ENCODE assay signal across 16 cellular contexts in the genomic region with DNA sequence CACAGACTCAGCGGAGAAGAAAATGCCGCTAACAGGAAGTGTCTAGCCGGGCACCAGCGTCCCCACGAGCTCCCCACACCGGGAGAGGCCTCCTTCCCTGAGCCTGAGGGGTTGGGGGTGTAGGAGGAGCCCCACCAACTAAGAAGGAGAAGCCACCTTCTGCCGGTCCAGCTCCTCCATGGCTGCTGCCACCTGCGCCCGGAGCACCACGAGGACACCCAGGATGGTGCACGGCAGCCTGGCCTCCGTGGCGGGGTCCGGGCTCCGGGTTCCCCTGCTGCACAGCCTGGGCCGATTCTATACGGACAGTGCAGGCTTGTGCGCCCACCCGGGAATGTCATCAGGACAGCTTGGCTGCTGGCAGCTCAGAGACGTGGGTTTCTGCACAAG. TPM values are rescaled to one million over a fixed set of nuclear protein-coding genes. Genes with fewer than 3 reads are reported as not detected.
DNase-seq lines count a peak whose midpoint lies in the region; ATAC-seq and TF ChIP-seq lines count a peak whose summit lies in the region.
"Had no signal": no experiment of that assay in that cellular context is flagged by ENCODE, and none has a peak within 500 bp of the region (broad histone marks: within the 10 kb centered on the region; RNA-seq: fewer than 3 reads in every experiment).

No MANE protein-coding gene starts in this region.

- H3K27me3 ChIP-seq in BLaER1 treated with 17β-estradiol and CSF1 and Interleukin-3, amounts not matched to agents 10 nM and 100 nM, result peaks cover 0 to 62% (median 9%) of the 10 kb centered on the region in 11 experiments; a peak in 11 of 22 replicates
- H3K27me3 ChIP-seq in osteoblast (ENCODE audit: insufficient read depth, low read length) (no peaks in the 10 kb centered on the region), spleen (replicated peaks in 1 of 7) (peaks cover 0 to 42% (median 0%) of the 10 kb centered on the region in 7 donors), HAP-1 (ENCODE audit: low read depth) (no peaks in the 10 kb centered on the region)
- H3K27me3 ChIP-seq: MG63, Peyer's patch had no signal

- peaks cover 15 to 22% (median 18%) of the 10 kb centered on the region in 11 experiments; a peak in 20 of 22 replicates for H3K9me3 ChIP-seq in BLaER1 treated with 17β-estradiol and CSF1 and Interleukin-3, amounts not matched to agents 10 nM and 100 nM (replicated peaks in 1 of 11)
- H3K9me3 ChIP-seq in osteoblast (ENCODE audit: low read depth, low read length), result peaks cover 6% of the 10 kb centered on the region
- H3K9me3 ChIP-seq in spleen, result peaks cover 0 to 24% (median 8%) of the 10 kb centered on the region in 8 donors
- H3K9me3 ChIP-seq in HAP-1, result peaks cover 5% of the 10 kb centered on the region; the same call in 1 of the 2 replicates
- H3K9me3 ChIP-seq: A549, MG63 had no signal

- H3K4me1 Mint-ChIP-seq in activated B cell treated with CpG ODN at 0.5 μM for 24 hours, result peaks cover 62% of the 10 kb centered on the region

- peak overlapping the region; percentile 68 for H3K4me3 Mint-ChIP-seq in activated B cell treated with CpG ODN at 0.5 μM for 24 hours

- no peaks in the 10 kb centered on the region for H3K36me3 ChIP-seq in BLaER1 treated with 17β-estradiol and CSF1 and Interleukin-3, amounts not matched to agents 10 nM and 100 nM
- H3K36me3 ChIP-seq in osteoblast (ENCODE audit: insufficient read depth, low read length) (no peaks in the 10 kb centered on the region), spleen (no peaks in the 10 kb centered on the region), HAP-1 (replicated peaks) (no peaks in the 10 kb centered on the region)
- H3K36me3 ChIP-seq: MG63, Peyer's patch had no signal

- H3K27ac ChIP-seq in BLaER1 treated with 17β-estradiol and CSF1 and Interleukin-3, amounts not matched to agents 10 nM and 100 nM, result peak overlapping the region in 9 of 11 experiments; percentile 15 to 81 (median 52); a peak in 18 of 22 replicates
- no peak overlapping the region for H3K27ac ChIP-seq in osteoblast (ENCODE audit: low read depth, low read length)
- peak overlapping the region in 5 of 8 donors; percentile 29 to 66 (median 44) for H3K27ac ChIP-seq in spleen
- H3K27ac ChIP-seq in RWPE1, result no peak overlapping the region
- H3K27ac ChIP-seq: A549 had no signal

- H3K9me3 Mint-ChIP-seq in activated B cell treated with CpG ODN at 0.5 μM for 24 hours, result peaks cover 2% of the 10 kb centered on the region

- H3K4me1 ChIP-seq in BLaER1 treated with 17β-estradiol and CSF1 and Interleukin-3, amounts not matched to agents 10 nM and 100 nM, result peaks cover 50 to 92% (median 86%) of the 10 kb centered on the region in 10 experiments
- H3K4me1 ChIP-seq in osteoblast (ENCODE audit: insufficient read depth, low read length) (no peaks in the 10 kb centered on the region), spleen (peaks cover 0 to 62% (median 24%) of the 10 kb centered on the region in 6 donors), HAP-1 (peaks cover 3% of the 10 kb centered on the region; the same call in 1 of the 2 replicates)

- H3K79me2 ChIP-seq in osteoblast (ENCODE audit: insufficient read depth, low read length), result no peaks in the 10 kb centered on the region

- no peak for TF ChIP-seq POLR2A in spleen (IDR thresholded peaks at IDR 0.05)

- WGBS in spleen, 5 donors, result 57 to 82% (median 79%) methylated on average over 6 to 20 of the region's 20 CpGs

- no peak overlapping the region for H2AFZ ChIP-seq in osteoblast (ENCODE audit: low read length)

- peak overlapping the region; percentile 83 for H3K27ac Mint-ChIP-seq in activated B cell treated with CpG ODN at 0.5 μM for 24 hours

- H4K20me1 ChIP-seq in BLaER1 treated with 17β-estradiol and CSF1 and Interleukin-3, amounts not matched to agents 10 nM and 100 nM, result peaks cover 0 to 12% (median 0%) of the 10 kb centered on the region in 11 experiments; a peak in 2 of 22 replicates
- no peaks in the 10 kb centered on the region for H4K20me1 ChIP-seq in osteoblast (ENCODE audit: insufficient read depth, low read length)

- in situ Hi-C loops in HAP-1 (cut with MboI; ENCODE audit: low sequenced_read_pairs), result no loop called here

- H3K9ac ChIP-seq in BLaER1 treated with 17β-estradiol and CSF1 and Interleukin-3, amounts not matched to agents 10 nM and 100 nM, result peak overlapping the region; percentile 16 to 72 (median 50); a peak in 20 of 22 replicates

- TF ChIP-seq CTCF in activated B cell treated with CpG ODN at 0.5 μM for 24 hours (IDR thresholded peaks at IDR 0.05), result no peak
- TF ChIP-seq CTCF in osteoblast (IDR thresholded peaks at IDR 0.05; ENCODE audit: extremely low read depth, low read depth, low read length), result no peak
- no peak for TF ChIP-seq CTCF in spleen (IDR thresholded peaks at IDR 0.05 in 8 of 11, conservative IDR thresholded peaks at IDR 0.05 in 3 of 11)
- TF ChIP-seq CTCF in RWPE1 (conservative IDR thresholded peaks at IDR 0.05; ENCODE audit: low read depth), result no peak

- intact Hi-C loops in activated B cell treated with CpG ODN at 0.5 μM for 24 hours (cut with micrococcal nuclease) (loop anchor here (1.0 to 2.0 kb wide), 2 partner anchors 8 to 29 kb away; no protein-coding TSS in a partner anchor), spleen (cut with DNase I; ENCODE audit: low total_unique reads) (no loop called here)

- peak; percentile 9 for ATAC-seq in activated B cell treated with CpG ODN at 0.5 μM for 24 hours (ENCODE audit: low read depth)

- peak overlapping the region; percentile 1 to 51 (median 27); a peak in 15 of 20 replicates for H3K4me3 ChIP-seq in BLaER1 treated with 17β-estradiol and CSF1 and Interleukin-3, amounts not matched to agents 10 nM and 100 nM
- no peak overlapping the region for H3K4me3 ChIP-seq in osteoblast (ENCODE audit: insufficient read depth, low read length)
- H3K4me3 ChIP-seq in spleen, result no peak overlapping the region
- H3K4me3 ChIP-seq in HAP-1, result no peak overlapping the region
- H3K4me3 ChIP-seq: A549, MG63, Peyer's patch had no signal

- CTCF ChIA-PET in activated B cell treated with CpG ODN at 0.5 μM for 24 hours (lab: Charles Lee), result interaction anchor here (0.6 to 3.0 kb wide), 11 partner anchors 8 to 289 kb away, joined by 3 to 22 read pairs (median 3); a partner anchor contains a TSS
- CTCF ChIA-PET in RWPE1 (lab: Yijun Ruan, JAX), result interaction anchor here (0.5 to 1.3 kb wide), 7 partner anchors 20 to 340 kb away, joined by 3 to 11 read pairs (median 3); a partner anchor contains a TSS

- peaks cover 4% of the 10 kb centered on the region for H3K36me3 Mint-ChIP-seq in activated B cell treated with CpG ODN at 0.5 μM for 24 hours (ENCODE audit: low read depth)

- DNase-seq in activated B cell treated with CpG ODN at 0.5 μM for 24 hours, result no peak
- DNase-seq in osteoblast (ENCODE audit: insufficient read length, low spot score, missing footprints), result peak; percentile 57
- DNase-seq in spleen, result peak; percentile 82
- DNase-seq in cortex of kidney (lab: John Stamatoyannopoulos, UW), result no peak
- DNase-seq in germinal center (ENCODE audit: low spot score), result no peak
- DNase-seq in RWPE1 (ENCODE audit: low spot score), result no peak
- DNase-seq in HAP-1 (ENCODE audit: low spot score in 2 of 2), result no peak
- DNase-seq: MG63, NCI-H146, NCI-H2081 treated with DMSO at 0.1 percent for 48 hours had no signal

- H3K27me3 Mint-ChIP-seq in activated B cell treated with CpG ODN at 0.5 μM for 24 hours, result no peaks in the 10 kb centered on the region

- H3K4me2 ChIP-seq in BLaER1 treated with 17β-estradiol and CSF1 and Interleukin-3, amounts not matched to agents 10 nM and 100 nM, result peak overlapping the region; percentile 71 to 98 (median 89)
- H3K4me2 ChIP-seq in osteoblast (ENCODE audit: insufficient read depth, low read length), result no peak overlapping the region
- H3K4me2 ChIP-seq: A549 had no signal

- POLR2A ChIA-PET in activated B cell treated with CpG ODN at 0.5 μM for 24 hours (lab: Charles Lee) (interaction anchor here (0.6 to 9.1 kb wide), 10 partner anchors 8 to 57 kb away, joined by 3 to 132 read pairs (median 8); a partner anchor contains a TSS), RWPE1 (lab: Yijun Ruan, JAX; ENCODE audit: low non-redundant PET) (no interaction called here)

RNA-seq across cellular contexts. Expression of a gene that starts 0.3 kb away (rescaled TPM):
- total RNA-seq in activated B cell treated with CpG ODN at 0.5 μM for 24 hours, result 5.3 and 6.9 TPM in 2 replicates
- not detected in 2 replicates for total RNA-seq in osteoblast
- total RNA-seq in spleen, result 1 to 10 TPM in 1 of 7 donors, under 1 TPM in 2, not detected in 4; 0.13 to 2.8 (median 0.51) TPM
- under 1 TPM; 0.22 to 0.70 (median 0.46) TPM for polyA plus RNA-seq in spleen
- total RNA-seq: NCI-H460, Peyer's patch, Right ventricle myocardium inferior, SK-MEL-5 had no signal
- polyA plus RNA-seq: A549 had no signal

RNA-seq across cellular contexts. Expression of a gene that starts 6.6 kb away (rescaled TPM):
- total RNA-seq in activated B cell treated with CpG ODN at 0.5 μM for 24 hours (not detected in 2 replicates), osteoblast (not detected in 2 replicates), spleen (under 1 TPM in 1 of 7 donors, not detected in 6; 0.35 TPM)
- polyA plus RNA-seq in spleen, result not detected
- total RNA-seq: NCI-H460 had no signal

RNA-seq across cellular contexts. Expression of a gene that starts 9.4 kb away (rescaled TPM):
- total RNA-seq in activated B cell treated with CpG ODN at 0.5 μM for 24 hours (not detected in 2 replicates), osteoblast (not detected in 2 replicates), spleen (1 to 10 TPM; 1.2 to 8.7 (median 3.7) TPM)
- 10 to 100 TPM in 1 of 3 donors, 1 to 10 TPM in 2; 3.7 to 18.9 (median 5.0) TPM for polyA plus RNA-seq in spleen
- total RNA-seq: NCI-H460, SK-MEL-5 had no signal
- polyA plus RNA-seq: A549 had no signal

RNA-seq across cellular contexts. Expression of a gene that starts 15.0 kb away (rescaled TPM):
- total RNA-seq in activated B cell treated with CpG ODN at 0.5 μM for 24 hours, result 13.7 and 15.9 TPM in 2 replicates
- total RNA-seq in osteoblast, result not detected in 2 replicates
- total RNA-seq in spleen, result 10 to 100 TPM in 5 of 7 donors, 1 to 10 TPM in 2; 7.2 to 18.0 (median 12.8) TPM
- polyA plus RNA-seq in spleen, result 10 to 100 TPM; 22.6 to 41.3 (median 24.5) TPM
- total RNA-seq: NCI-H460, SK-MEL-5 had no signal
- polyA plus RNA-seq: A549 had no signal

RNA-seq across cellular contexts. Expression of a gene that starts 33.4 kb away (rescaled TPM):
- total RNA-seq in activated B cell treated with CpG ODN at 0.5 μM for 24 hours (34.9 and 35.8 TPM in 2 replicates), osteoblast (31.8 and 39.8 TPM in 2 replicates), spleen (10 to 100 TPM; 32.1 to 50.7 (median 44.3) TPM)
- polyA plus RNA-seq in spleen, result 10 to 100 TPM; 54.5 to 92.8 (median 92.6) TPM

Comparison
In these comparisons a context has a peak if more than half of its experiments do, and no peak if none do; other contexts are left out.
1. H3K27ac ChIP-seq: peak in BLaER1 treated with 17β-estradiol and CSF1 and Interleukin-3, amounts not matched to agents 10 nM and 100 nM (9 of 11) and spleen (5 of 8); none in osteoblast (single experiment) and RWPE1 (single experiment).
2. H3K4me3 ChIP-seq: peak in BLaER1 treated with 17β-estradiol and CSF1 and Interleukin-3, amounts not matched to agents 10 nM and 100 nM (10 of 10); none in osteoblast (single experiment), spleen (0 of 8) and HAP-1 (single experiment).
3. DNase-seq: peak in osteoblast (single experiment) and spleen (single experiment); none in activated B cell treated with CpG ODN at 0.5 μM for 24 hours (single experiment), cortex of kidney (single experiment), germinal center (single experiment), RWPE1 (single experiment) and HAP-1 (0 of 2).